In the genomic region with DNA sequence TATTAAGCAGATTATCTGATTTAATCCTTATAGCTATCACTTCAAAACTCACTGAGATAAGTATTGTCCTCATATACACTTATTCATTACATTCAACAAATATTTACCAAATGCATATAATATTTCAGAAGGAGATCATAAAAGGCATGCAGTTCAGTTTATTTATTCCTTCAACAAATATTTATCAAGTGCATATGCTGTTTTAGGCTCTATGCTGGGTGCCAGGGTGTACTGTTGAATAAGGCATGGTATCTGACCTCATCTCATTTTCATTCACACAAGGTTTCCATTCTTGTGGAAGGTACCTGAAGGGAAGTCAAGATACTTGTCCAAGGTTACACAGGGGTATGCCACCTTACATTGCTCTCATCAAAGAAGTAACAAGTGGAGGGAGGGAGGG, we compare ENCODE assay signal across 9 cellular contexts.
"Had no signal": no experiment of that assay in that cellular context is flagged by ENCODE, and none has a peak within 500 bp of the region (broad histone marks: within the 10 kb centered on the region; RNA-seq: fewer than 3 reads in every experiment).

No MANE protein-coding gene starts in this region.

- H2AFZ ChIP-seq: GM23248 had no signal

- H3K4me3 Mint-ChIP-seq: H9 had no signal

- H3K27ac ChIP-seq: GM23248 had no signal

- H3K9ac ChIP-seq: GM23248 had no signal

- DNase-seq: H9, HCEC 1CT, IMR-90, KG1 had no signal

- H3K4me3 ChIP-seq: GM23248, K562 had no signal

- H3K27ac Mint-ChIP-seq: H9 had no signal

- FAIRE-seq: H1, H54, HTR-8/SVneo, K562 had no signal

- ATAC-seq: K562 had no signal
